Comparison of ENCODE assay signal across 6 cellular contexts in genomic region chr5:171142617-171143016, GRCh38.
"Had no signal": no experiment of that assay in that cellular context is flagged by ENCODE, and none has a peak within 500 bp of the region (broad histone marks: within the 10 kb centered on the region; RNA-seq: fewer than 3 reads in every experiment).

No MANE protein-coding gene starts in this region.

- H3K4me2 ChIP-seq: GM23338 had no signal

- H2AFZ ChIP-seq: GM23338 had no signal

- H3K9me3 Mint-ChIP-seq: GM23338, H9 had no signal

- H3K4me3 Mint-ChIP-seq: GM23338, H9 had no signal

- DNase-seq: H9, HCEC 1CT, IMR-90, KG1 had no signal

- H3K4me1 Mint-ChIP-seq: GM23338 had no signal

- ATAC-seq: GM23338, K562 had no signal

- H3K27ac Mint-ChIP-seq: GM23338, H9 had no signal

- H3K4me3 ChIP-seq: GM23338, K562 had no signal
